ENCODE assay signal across 10 cellular contexts in genomic region chr12:91007531-91008290, GRCh38. TPM values are rescaled to one million over a fixed set of nuclear protein-coding genes. Genes with fewer than 3 reads are reported as not detected.
A peak's percentile ranks its signal among the peaks of the same experiment; 100 is the strongest.
DNase-seq lines count a peak whose midpoint lies in the region; ATAC-seq and TF ChIP-seq lines count a peak whose summit lies in the region.
"Had no signal": no experiment of that assay in that cellular context is flagged by ENCODE, and none has a peak within 500 bp of the region (broad histone marks: within the 10 kb centered on the region; RNA-seq: fewer than 3 reads in every experiment).

No MANE protein-coding gene starts in this region.

- H3K4me1 ChIP-seq in endodermal cell (ENCODE audit: control insufficient read depth, insufficient read depth, low read length) (no peaks in the 10 kb centered on the region), PC-3 (ENCODE audit: insufficient read depth, low read length) (peaks cover 9% of the 10 kb centered on the region)

- POLR2A ChIA-PET in PC-3 (lab: Charles Lee; ENCODE audit: unreplicated experiment), result no interaction called here

- TF ChIP-seq CTCF in endodermal cell (conservative IDR thresholded peaks at IDR 0.05) (no peak), PC-3 (conservative IDR thresholded peaks at IDR 0.05; ENCODE audit: low read depth, low read length) (no peak), progenitor cell of endocrine pancreas (IDR thresholded peaks at IDR 0.05; ENCODE audit: unreplicated experiment) (no peak)

- H3K36me3 ChIP-seq in endodermal cell (ENCODE audit: control insufficient read depth, insufficient read depth, low read length), result no peaks in the 10 kb centered on the region
- no peaks in the 10 kb centered on the region for H3K36me3 ChIP-seq in PC-3 (ENCODE audit: low read depth, low read length)

- ATAC-seq in GM18907 (IDR thresholded peaks at IDR 0.05; ENCODE audit: unreplicated experiment) (peak; percentile 80), GM21576 (IDR thresholded peaks at IDR 0.05; ENCODE audit: unreplicated experiment) (peak; percentile 84), HG03196 (IDR thresholded peaks at IDR 0.05; ENCODE audit: unreplicated experiment) (peak; percentile 69), PC-3 (no peak)

- no peaks in the 10 kb centered on the region for H3K36me3 Mint-ChIP-seq in endodermal cell (ENCODE audit: low read depth)
- no peaks in the 10 kb centered on the region for H3K36me3 Mint-ChIP-seq in progenitor cell of endocrine pancreas (ENCODE audit: insufficient read depth)

- WGBS in endodermal cell (ENCODE audit: insufficient coverage in 1 of 2, insufficient read length in 1 of 2), 2 experiments, result 88% methylated on average over 2 of the region's 2 CpGs; no CpG with 5 or more reads in 1 of the 2 experiments

- DNase-seq in endodermal cell, result no peak
- DNase-seq in PC-3, result no peak
- DNase-seq in SKM-1 treated with dmso at 0.1 percent for 144 hours (lab: John Stamatoyannopoulos, UW; ENCODE audit: unreplicated experiment), result no peak
- DNase-seq in progenitor cell of endocrine pancreas (ENCODE audit: low spot score, unreplicated experiment), result no peak
- DNase-seq: DND-41, NCI-H1436 treated with DMSO at 0.1 percent for 48 hours had no signal

- H3K27me3 Mint-ChIP-seq in endodermal cell (ENCODE audit: insufficient read depth), result no peaks in the 10 kb centered on the region
- no peaks in the 10 kb centered on the region for H3K27me3 Mint-ChIP-seq in progenitor cell of endocrine pancreas

- CTCF ChIA-PET in PC-3 (lab: Charles Lee), result no interaction called here

- no peak overlapping the region for H3K4me3 ChIP-seq in endodermal cell (ENCODE audit: low read length)
- H3K4me3 ChIP-seq in PC-3 (ENCODE audit: low read length), result no peak overlapping the region

- H2AFZ ChIP-seq in PC-3 (ENCODE audit: low read length), result no peak overlapping the region

- no peaks in the 10 kb centered on the region for H3K9me3 ChIP-seq in endodermal cell (ENCODE audit: control insufficient read depth, low read length)
- H3K9me3 ChIP-seq in PC-3 (ENCODE audit: low read length), result no peaks in the 10 kb centered on the region

- no peak overlapping the region for H3K27ac ChIP-seq in endodermal cell (ENCODE audit: low read depth, low read length)
- no peak overlapping the region for H3K27ac ChIP-seq in PC-3 (ENCODE audit: low read length)
- H3K27ac ChIP-seq: HL-60 had no signal

- H3K27me3 ChIP-seq in endodermal cell (ENCODE audit: control insufficient read depth, insufficient read depth, low read length, poor library complexity, severe bottlenecking) (no peaks in the 10 kb centered on the region), PC-3 (ENCODE audit: low read length) (no peaks in the 10 kb centered on the region)

- BruUV-seq in PC-3 (replicated peaks; lab: Mats Ljungman, UMichigan), result no TSS peak

- no peaks in the 10 kb centered on the region for H3F3A ChIP-seq in PC-3 (ENCODE audit: low read length, unreplicated experiment)

- H3K4me2 ChIP-seq in PC-3 (ENCODE audit: low read length), result no peak overlapping the region

- H3K4me3 Mint-ChIP-seq in endodermal cell (no peak overlapping the region), progenitor cell of endocrine pancreas (ENCODE audit: low read depth) (no peak overlapping the region)

- no peaks in the 10 kb centered on the region for H3K9me2 ChIP-seq in PC-3 (replicated peaks; ENCODE audit: low read length)

- peak overlapping the region; percentile 37 for H3K27ac Mint-ChIP-seq in endodermal cell
- no peak overlapping the region for H3K27ac Mint-ChIP-seq in progenitor cell of endocrine pancreas

- no peaks in the 10 kb centered on the region for H3K9me3 Mint-ChIP-seq in endodermal cell
- H3K9me3 Mint-ChIP-seq in progenitor cell of endocrine pancreas (ENCODE audit: low read depth), result no peaks in the 10 kb centered on the region

- H4K20me1 ChIP-seq in PC-3 (ENCODE audit: low read length), result no peaks in the 10 kb centered on the region

- no peaks in the 10 kb centered on the region for H3K79me2 ChIP-seq in PC-3 (ENCODE audit: low read length)

- H3K4me1 Mint-ChIP-seq in endodermal cell, result peaks cover 15% of the 10 kb centered on the region
- no peaks in the 10 kb centered on the region for H3K4me1 Mint-ChIP-seq in progenitor cell of endocrine pancreas (ENCODE audit: low read depth)

- intact Hi-C loops in PC-3 (cut with micrococcal nuclease), result no loop called here

- H3K9ac ChIP-seq in endodermal cell (ENCODE audit: extremely low read depth, low read length, poor library complexity, severe bottlenecking) (no peak overlapping the region), PC-3 (ENCODE audit: low read length) (no peak overlapping the region)

RNA-seq across cellular contexts. Expression of gene EPYC, which starts 2.9 kb away (rescaled TPM):
- not detected for total RNA-seq in endodermal cell
- 1.9 TPM for polyA plus RNA-seq in endodermal cell (2013, experiment 1 of 2)
- 0.99 TPM for polyA plus RNA-seq in endodermal cell (2013, experiment 2 of 2)
- total RNA-seq in PC-3 (2014; rRNA removed), result not detected in 2 replicates
- total RNA-seq in progenitor cell of endocrine pancreas, result not detected in 2 replicates

RNA-seq across cellular contexts. Expression of gene KERA, which starts 50.1 kb away (rescaled TPM):
- total RNA-seq in endodermal cell (not detected), PC-3 (2014; rRNA removed) (not detected in 2 replicates), progenitor cell of endocrine pancreas (not detected in 2 replicates)
- 0.18 TPM for polyA plus RNA-seq in endodermal cell (2013, experiment 1 of 2)
- polyA plus RNA-seq in endodermal cell (2013, experiment 2 of 2), result not detected

RNA-seq across cellular contexts. Expression of gene CCER1, which starts 52.7 kb away (rescaled TPM):
- total RNA-seq in endodermal cell (not detected), PC-3 (2014; rRNA removed) (not detected in 2 replicates), progenitor cell of endocrine pancreas (not detected in 2 replicates)
- not detected for polyA plus RNA-seq in endodermal cell (2013, experiment 1 of 2)
- polyA plus RNA-seq in endodermal cell (2013, experiment 2 of 2), result not detected
